Comparison of ENCODE assay signal across 1 cellular context in genomic region chr4:83335691-83336090, GRCh38.
TF ChIP-seq lines count a peak whose summit lies in the region.

No MANE protein-coding gene starts in this region.

TF ChIP-seq in SK-N-SH treated with all-trans-retinoic acid at 6 μM for 48 hours, 23 proteins besides CTCF, POLR2A, EP300 and RAD21 (continued from another document):
- no peak for TF ChIP-seq CSRNP3 (CRISPR knock-in tag; IDR thresholded peaks at IDR 0.05)
- no peak for TF ChIP-seq ZNF8 (CRISPR knock-in tag; IDR thresholded peaks at IDR 0.05)
